9 cellular contexts compared by ENCODE assay signal in genomic region chr21:36430841-36431240, GRCh38. TPM values are rescaled to one million over a fixed set of nuclear protein-coding genes. Genes with fewer than 3 reads are reported as not detected.
DNase-seq lines count a peak whose midpoint lies in the region; ATAC-seq and TF ChIP-seq lines count a peak whose summit lies in the region.
"Had no signal": no experiment of that assay in that cellular context is flagged by ENCODE, and none has a peak within 500 bp of the region (broad histone marks: within the 10 kb centered on the region; RNA-seq: fewer than 3 reads in every experiment).

No MANE protein-coding gene starts in this region.

- POLR2A ChIA-PET in MCF 10A (lab: Yijun Ruan, JAX) = interaction anchor here (0.6 to 2.9 kb wide), 9 partner anchors 9 to 113 kb away, joined by 3 to 13 read pairs (median 3); partner anchors contain the start of genes CHAF1B and MORC3

- 83 to 87% methylated on average over 4 of the region's 4 CpGs for WGBS in upper lobe of left lung, 2 donors

- H3K4me3 Mint-ChIP-seq in MCF 10A (ENCODE audit: unreplicated experiment) = peak overlapping the region; percentile 80

- H3K36me3 Mint-ChIP-seq in MCF 10A (ENCODE audit: insufficient read depth, unreplicated experiment) = no peaks in the 10 kb centered on the region

- TF ChIP-seq CTCF in MCF 10A (IDR thresholded peaks at IDR 0.05; ENCODE audit: unreplicated experiment) (no peak), breast epithelium (IDR thresholded peaks at IDR 0.05) (no peak), astrocyte of the spinal cord (IDR thresholded peaks at IDR 0.05; ENCODE audit: low read depth, low read length) (no peak), upper lobe of left lung (IDR thresholded peaks at IDR 0.05) (no peak)

- no TSS peak for BruUV-seq in MCF 10A (replicated peaks; lab: Mats Ljungman, UMichigan)

- no peaks in the 10 kb centered on the region for H3K4me1 ChIP-seq in breast epithelium
- H3K4me1 ChIP-seq in upper lobe of left lung = peaks cover 0 to 19% (median 9%) of the 10 kb centered on the region in 4 donors

- no peaks in the 10 kb centered on the region for H3K9me3 Mint-ChIP-seq in MCF 10A (ENCODE audit: unreplicated experiment)

- H3K27me3 ChIP-seq in breast epithelium (no peaks in the 10 kb centered on the region), upper lobe of left lung (no peaks in the 10 kb centered on the region)

- peaks cover 32% of the 10 kb centered on the region for H3K4me1 Mint-ChIP-seq in MCF 10A (ENCODE audit: insufficient read depth, unreplicated experiment)

- intact Hi-C loops in MCF 10A (cut with micrococcal nuclease) = loop anchor here (2.0 kb wide), 1 partner anchor 48 kb away; no protein-coding TSS in a partner anchor
- intact Hi-C loops in breast epithelium (cut with DNase I; ENCODE audit: low total_unique reads) = no loop called here

- H3K9me3 ChIP-seq in breast epithelium (no peaks in the 10 kb centered on the region), upper lobe of left lung (no peaks in the 10 kb centered on the region)
- H3K9me3 ChIP-seq: BLaER1 had no signal

- CTCF ChIA-PET in MCF 10A (lab: Yijun Ruan, JAX) = interaction anchor here (0.7 to 1.5 kb wide), 2 partner anchors 13 to 521 kb away, joined by 3 to 7 read pairs; no protein-coding TSS in a partner anchor

- DNase-seq in MCF 10A (ENCODE audit: unreplicated experiment) (no peak), breast epithelium (ENCODE audit: low spot score in 2 of 2) (no peak), astrocyte of the spinal cord (ENCODE audit: low read depth, low spot score) (peak; percentile 31), kidney tubule cell (ENCODE audit: low spot score) (peak; percentile 51), upper lobe of left lung (no peak), COR-L47 (lab: John Stamatoyannopoulos, UW) (no peak), EL (no peak)

- H3K36me3 ChIP-seq in breast epithelium (no peaks in the 10 kb centered on the region), upper lobe of left lung (no peaks in the 10 kb centered on the region)
- H3K36me3 ChIP-seq: BLaER1 had no signal

- no peak for TF ChIP-seq EP300 in upper lobe of left lung (IDR thresholded peaks at IDR 0.05)

- no peak for TF ChIP-seq POLR2A in breast epithelium (IDR thresholded peaks at IDR 0.05)
- no peak for TF ChIP-seq POLR2A in upper lobe of left lung (IDR thresholded peaks at IDR 0.05)

- H3K27ac Mint-ChIP-seq in MCF 10A (ENCODE audit: low read depth, unreplicated experiment) = peak overlapping the region; percentile 98

- in situ Hi-C loops in astrocyte of the spinal cord (cut with HindIII; ENCODE audit: low sequenced_read_pairs) = no loop called here

- ATAC-seq in upper lobe of left lung (ENCODE audit: low FRiP score in 2 of 2) (peak in 1 of 2 donors; percentile 44), GM21619 (IDR thresholded peaks at IDR 0.05; ENCODE audit: unreplicated experiment) (no peak)

- H3K27ac ChIP-seq in breast epithelium (peak overlapping the region in 1 of 2 donors; percentile 17), upper lobe of left lung (peak overlapping the region in 3 of 4 donors; percentile 41 to 82 (median 78))
- H3K27ac ChIP-seq: BLaER1 had no signal

- peak overlapping the region in 1 of 3 donors; percentile 36 for H3K4me3 ChIP-seq in breast epithelium
- peak overlapping the region; percentile 32 for H3K4me3 ChIP-seq in astrocyte of the spinal cord (ENCODE audit: low read depth, low read length)
- H3K4me3 ChIP-seq in upper lobe of left lung = peak overlapping the region in 2 of 4 donors; percentile 2 to 37
- H3K4me3 ChIP-seq: BLaER1 had no signal

- H3K27me3 Mint-ChIP-seq in MCF 10A (ENCODE audit: insufficient read depth, unreplicated experiment) = no peaks in the 10 kb centered on the region

RNA-seq across cellular contexts. Expression of gene CHAF1B, which starts 45.6 kb away (rescaled TPM):
- 6.4 and 7.7 TPM in 2 replicates for total RNA-seq in MCF 10A (2022)
- total RNA-seq in breast epithelium = 1 to 10 TPM in 2 of 3 donors, under 1 TPM in 1; 0.64 to 2.8 (median 1.6) TPM
- total RNA-seq in upper lobe of left lung = 1 to 10 TPM in 4 of 6 donors, under 1 TPM in 2; 0.55 to 2.1 (median 1.2) TPM

RNA-seq across cellular contexts. Expression of gene CLDN14, which starts 49.1 kb away (rescaled TPM):
- total RNA-seq in MCF 10A (2022) (not detected in 2 replicates), breast epithelium (not detected), upper lobe of left lung (under 1 TPM in 1 of 6 donors, not detected in 5; 0.47 TPM)

Comparison
In these comparisons a context has a peak if more than half of its experiments do, and no peak if none do; other contexts are left out.
1. DNase-seq: peak in astrocyte of the spinal cord (single experiment) and kidney tubule cell (single experiment); none in MCF 10A (single experiment), breast epithelium (0 of 2), upper lobe of left lung (0 of 2), COR-L47 (single experiment) and EL (single experiment).